Comparison of ENCODE assay signal across 2 cellular contexts in the genomic region with DNA sequence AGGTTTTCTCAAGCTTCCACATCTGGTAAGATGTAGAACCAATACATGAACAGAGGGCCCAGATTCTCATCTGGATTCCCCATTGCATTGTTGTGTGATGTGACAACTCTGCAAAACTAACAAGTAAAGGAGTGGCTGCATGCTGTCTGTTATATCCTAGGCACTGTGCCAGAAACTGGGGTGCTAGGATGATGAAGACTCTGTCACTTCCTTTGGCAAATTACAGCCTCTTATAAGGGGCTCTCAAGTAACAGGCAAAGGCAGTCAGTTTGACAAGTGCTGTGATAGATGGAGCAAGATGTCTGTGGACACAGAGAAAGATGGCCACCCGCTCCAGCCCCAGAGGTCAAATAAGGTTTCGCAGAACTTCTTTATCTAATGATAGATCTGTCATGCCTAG.
TF ChIP-seq lines count a peak whose summit lies in the region.

No MANE protein-coding gene starts in this region.

TF ChIP-seq in SK-N-SH, 30 proteins besides CTCF, POLR2A, EP300 and RAD21:
- TF ChIP-seq REST (IDR thresholded peaks at IDR 0.05; ENCODE audit: low read depth, low read length) (no peak), RCOR1 (IDR thresholded peaks at IDR 0.05; ENCODE audit: low read length) (no peak), NFIC (IDR thresholded peaks at IDR 0.05; ENCODE audit: borderline replicate concordance) (peak; percentile 32; the same call in 1 of the 2 replicates), JUND (IDR thresholded peaks at IDR 0.05) (no peak), TEAD4 (IDR thresholded peaks at IDR 0.05; ENCODE audit: borderline replicate concordance, insufficient read depth) (no peak)

TF ChIP-seq in SK-N-SH treated with all-trans-retinoic acid at 6 μM for 48 hours, 23 proteins besides CTCF, POLR2A, EP300 and RAD21 (continued from another document):
- TF ChIP-seq, protein P1, sequence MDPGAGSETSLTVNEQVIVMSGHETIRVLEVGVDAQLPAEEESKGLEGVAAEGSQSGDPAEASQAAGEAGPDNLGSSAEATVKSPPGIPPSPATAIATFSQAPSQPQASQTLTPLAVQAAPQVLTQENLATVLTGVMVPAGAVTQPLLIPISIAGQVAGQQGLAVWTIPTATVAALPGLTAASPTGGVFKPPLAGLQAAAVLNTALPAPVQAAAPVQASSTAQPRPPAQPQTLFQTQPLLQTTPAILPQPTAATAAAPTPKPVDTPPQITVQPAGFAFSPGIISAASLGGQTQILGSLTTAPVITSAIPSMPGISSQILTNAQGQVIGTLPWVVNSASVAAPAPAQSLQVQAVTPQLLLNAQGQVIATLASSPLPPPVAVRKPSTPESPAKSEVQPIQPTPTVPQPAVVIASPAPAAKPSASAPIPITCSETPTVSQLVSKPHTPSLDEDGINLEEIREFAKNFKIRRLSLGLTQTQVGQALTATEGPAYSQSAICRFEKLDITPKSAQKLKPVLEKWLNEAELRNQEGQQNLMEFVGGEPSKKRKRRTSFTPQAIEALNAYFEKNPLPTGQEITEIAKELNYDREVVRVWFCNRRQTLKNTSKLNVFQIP (CRISPR knock-in tag; IDR thresholded peaks at IDR 0.05; ENCODE audit: borderline replicate concordance, low read depth) = no peak
- TF ChIP-seq CSDC2 (CRISPR knock-in tag; IDR thresholded peaks at IDR 0.05) (no peak), ARNTL (CRISPR knock-in tag; IDR thresholded peaks at IDR 0.05; ENCODE audit: borderline replicate concordance, low read depth) (no peak), ESRRG (CRISPR knock-in tag; IDR thresholded peaks at IDR 0.05) (no peak), ISL1 (CRISPR knock-in tag; IDR thresholded peaks at IDR 0.05) (no peak), RARB (CRISPR knock-in tag; IDR thresholded peaks at IDR 0.05) (no peak)
TF ChIP-seq in SK-N-SH treated with all-trans-retinoic acid at 6 μM for 48 hours: peak in this region for 0.
